Comparison of ENCODE assay signal across 1 cellular context in the genomic region with DNA sequence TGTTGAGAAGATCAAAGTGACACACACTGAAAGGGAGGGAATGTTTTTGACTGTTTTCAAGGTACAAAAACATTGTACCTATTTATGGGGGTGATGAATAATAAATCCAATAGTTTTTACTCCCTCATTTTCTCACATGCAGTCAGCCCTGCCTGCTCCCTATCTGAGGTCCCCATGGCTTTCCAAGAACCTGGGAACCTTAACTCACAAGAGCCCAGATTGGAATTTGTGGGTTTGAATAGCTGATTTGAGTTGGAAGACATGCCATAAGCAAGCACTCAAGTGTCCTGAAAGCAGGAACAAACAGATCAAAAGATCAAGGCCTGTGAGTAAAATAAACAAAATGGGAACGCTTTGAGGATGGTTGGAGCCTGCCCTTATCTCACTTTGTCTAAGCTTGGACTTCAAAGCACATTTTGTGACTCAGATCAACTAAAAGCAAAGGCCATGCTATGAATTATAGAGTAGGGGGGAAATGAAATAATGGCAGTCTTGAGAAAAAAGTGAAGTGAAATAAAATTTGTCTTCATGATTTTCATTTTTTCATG.
TF ChIP-seq lines count a peak whose summit lies in the region.

No MANE protein-coding gene starts in this region.

TF ChIP-seq in HepG2, 621 proteins besides CTCF, POLR2A, EP300 and RAD21 (continued from another document and continues in another):
- TF ChIP-seq AHDC1 (CRISPR knock-in tag; IDR thresholded peaks at IDR 0.05; ENCODE audit: borderline replicate concordance): peak; percentile 100
- TF ChIP-seq CCDC6 (CRISPR knock-in tag; IDR thresholded peaks at IDR 0.05): no peak
- TF ChIP-seq AKAP8 (CRISPR knock-in tag; IDR thresholded peaks at IDR 0.05): no peak
- TF ChIP-seq ZNF883 (CRISPR knock-in tag; IDR thresholded peaks at IDR 0.05; ENCODE audit: not compliant biosample characterization): no peak
- TF ChIP-seq ZNF205 (CRISPR knock-in tag; IDR thresholded peaks at IDR 0.05): no peak
- 0 out of 2 replicates have a peak, but pooled peaks have one; percentile 59 for TF ChIP-seq ATF2 (CRISPR knock-in tag; IDR thresholded peaks at IDR 0.05)
- peak; percentile 46; the same call in 1 of the 2 replicates for TF ChIP-seq TARDBP (CRISPR knock-in tag; IDR thresholded peaks at IDR 0.05)
- TF ChIP-seq, protein P1, sequence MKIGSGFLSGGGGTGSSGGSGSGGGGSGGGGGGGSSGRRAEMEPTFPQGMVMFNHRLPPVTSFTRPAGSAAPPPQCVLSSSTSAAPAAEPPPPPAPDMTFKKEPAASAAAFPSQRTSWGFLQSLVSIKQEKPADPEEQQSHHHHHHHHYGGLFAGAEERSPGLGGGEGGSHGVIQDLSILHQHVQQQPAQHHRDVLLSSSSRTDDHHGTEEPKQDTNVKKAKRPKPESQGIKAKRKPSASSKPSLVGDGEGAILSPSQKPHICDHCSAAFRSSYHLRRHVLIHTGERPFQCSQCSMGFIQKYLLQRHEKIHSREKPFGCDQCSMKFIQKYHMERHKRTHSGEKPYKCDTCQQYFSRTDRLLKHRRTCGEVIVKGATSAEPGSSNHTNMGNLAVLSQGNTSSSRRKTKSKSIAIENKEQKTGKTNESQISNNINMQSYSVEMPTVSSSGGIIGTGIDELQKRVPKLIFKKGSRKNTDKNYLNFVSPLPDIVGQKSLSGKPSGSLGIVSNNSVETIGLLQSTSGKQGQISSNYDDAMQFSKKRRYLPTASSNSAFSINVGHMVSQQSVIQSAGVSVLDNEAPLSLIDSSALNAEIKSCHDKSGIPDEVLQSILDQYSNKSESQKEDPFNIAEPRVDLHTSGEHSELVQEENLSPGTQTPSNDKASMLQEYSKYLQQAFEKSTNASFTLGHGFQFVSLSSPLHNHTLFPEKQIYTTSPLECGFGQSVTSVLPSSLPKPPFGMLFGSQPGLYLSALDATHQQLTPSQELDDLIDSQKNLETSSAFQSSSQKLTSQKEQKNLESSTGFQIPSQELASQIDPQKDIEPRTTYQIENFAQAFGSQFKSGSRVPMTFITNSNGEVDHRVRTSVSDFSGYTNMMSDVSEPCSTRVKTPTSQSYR (CRISPR knock-in tag; IDR thresholded peaks at IDR 0.05; ENCODE audit: borderline replicate concordance): peak; percentile 35; the same call in 1 of the 2 replicates
- no peak for TF ChIP-seq KAT7 (CRISPR knock-in tag; IDR thresholded peaks at IDR 0.05; ENCODE audit: borderline replicate concordance)
- TF ChIP-seq, protein P2, sequence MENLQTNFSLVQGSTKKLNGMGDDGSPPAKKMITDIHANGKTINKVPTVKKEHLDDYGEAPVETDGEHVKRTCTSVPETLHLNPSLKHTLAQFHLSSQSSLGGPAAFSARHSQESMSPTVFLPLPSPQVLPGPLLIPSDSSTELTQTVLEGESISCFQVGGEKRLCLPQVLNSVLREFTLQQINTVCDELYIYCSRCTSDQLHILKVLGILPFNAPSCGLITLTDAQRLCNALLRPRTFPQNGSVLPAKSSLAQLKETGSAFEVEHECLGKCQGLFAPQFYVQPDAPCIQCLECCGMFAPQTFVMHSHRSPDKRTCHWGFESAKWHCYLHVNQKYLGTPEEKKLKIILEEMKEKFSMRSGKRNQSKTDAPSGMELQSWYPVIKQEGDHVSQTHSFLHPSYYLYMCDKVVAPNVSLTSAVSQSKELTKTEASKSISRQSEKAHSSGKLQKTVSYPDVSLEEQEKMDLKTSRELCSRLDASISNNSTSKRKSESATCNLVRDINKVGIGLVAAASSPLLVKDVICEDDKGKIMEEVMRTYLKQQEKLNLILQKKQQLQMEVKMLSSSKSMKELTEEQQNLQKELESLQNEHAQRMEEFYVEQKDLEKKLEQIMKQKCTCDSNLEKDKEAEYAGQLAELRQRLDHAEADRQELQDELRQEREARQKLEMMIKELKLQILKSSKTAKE (CRISPR knock-in tag; IDR thresholded peaks at IDR 0.05; ENCODE audit: borderline replicate concordance): peak; percentile 48; the same call in 1 of the 2 replicates
- no peak for TF ChIP-seq MAF1 (CRISPR knock-in tag; IDR thresholded peaks at IDR 0.05; ENCODE audit: borderline replicate concordance)
- no peak for TF ChIP-seq ZNF17 (CRISPR knock-in tag; IDR thresholded peaks at IDR 0.05)
- no peak for TF ChIP-seq AFF4 (CRISPR knock-in tag; IDR thresholded peaks at IDR 0.05)
- TF ChIP-seq, protein P3, sequence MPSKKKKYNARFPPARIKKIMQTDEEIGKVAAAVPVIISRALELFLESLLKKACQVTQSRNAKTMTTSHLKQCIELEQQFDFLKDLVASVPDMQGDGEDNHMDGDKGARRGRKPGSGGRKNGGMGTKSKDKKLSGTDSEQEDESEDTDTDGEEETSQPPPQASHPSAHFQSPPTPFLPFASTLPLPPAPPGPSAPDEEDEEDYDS (CRISPR knock-in tag; IDR thresholded peaks at IDR 0.05): no peak
- TF ChIP-seq ARID3A (IDR thresholded peaks at IDR 0.05; ENCODE audit: low read depth, low read length): peak; percentile 82
- TF ChIP-seq, protein P4, sequence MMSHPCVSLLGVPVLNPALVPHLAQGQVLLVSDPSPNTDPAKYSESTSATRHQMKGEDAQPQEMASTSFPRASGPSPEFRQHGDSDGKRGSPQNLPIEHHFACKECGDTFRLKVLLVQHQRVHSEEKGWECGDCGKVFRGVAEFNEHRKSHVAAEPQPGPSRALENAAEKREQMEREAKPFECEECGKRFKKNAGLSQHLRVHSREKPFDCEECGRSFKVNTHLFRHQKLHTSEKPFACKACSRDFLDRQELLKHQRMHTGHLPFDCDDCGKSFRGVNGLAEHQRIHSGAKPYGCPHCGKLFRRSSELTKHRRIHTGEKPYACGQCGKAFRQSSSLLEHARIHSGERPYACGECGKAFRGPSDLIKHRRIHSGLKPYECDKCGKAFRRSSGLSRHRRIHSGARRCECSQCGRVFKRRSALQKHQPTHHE (CRISPR knock-in tag; IDR thresholded peaks at IDR 0.05; ENCODE audit: borderline replicate concordance): no peak
- TF ChIP-seq LCORL (IDR thresholded peaks at IDR 0.05): no peak
- no peak for TF ChIP-seq LCORL (CRISPR knock-in tag; IDR thresholded peaks at IDR 0.05)
- TF ChIP-seq NRL (CRISPR knock-in tag; IDR thresholded peaks at IDR 0.05; ENCODE audit: borderline replicate concordance): no peak
- TF ChIP-seq FOXC1 (CRISPR knock-in tag; IDR thresholded peaks at IDR 0.05; ENCODE audit: borderline replicate concordance): no peak
- no peak for TF ChIP-seq MXD3 (CRISPR knock-in tag; IDR thresholded peaks at IDR 0.05)
- TF ChIP-seq SCMH1 (CRISPR knock-in tag; IDR thresholded peaks at IDR 0.05; ENCODE audit: borderline replicate concordance): no peak
- TF ChIP-seq GTF2F1 (IDR thresholded peaks at IDR 0.05; ENCODE audit: low read length): no peak
- no peak for TF ChIP-seq ZFY (CRISPR knock-in tag; IDR thresholded peaks at IDR 0.05)
- TF ChIP-seq ZNF276 (CRISPR knock-in tag; IDR thresholded peaks at IDR 0.05; ENCODE audit: low read depth): no peak
- TF ChIP-seq ZNF543 (CRISPR knock-in tag; IDR thresholded peaks at IDR 0.05): no peak
- TF ChIP-seq SMAD3 (CRISPR knock-in tag; IDR thresholded peaks at IDR 0.05): peak; percentile 75; the same call in 1 of the 2 replicates
